24 cellular contexts compared by ENCODE assay signal in genomic region chrX:18864390-18864920, GRCh38.
"Had no signal": no experiment of that assay in that cellular context is flagged by ENCODE, and none has a peak within 500 bp of the region (broad histone marks: within the 10 kb centered on the region; RNA-seq: fewer than 3 reads in every experiment).

No MANE protein-coding gene starts in this region.

- H3K9me3 ChIP-seq: esophagus muscularis mucosa, gastroesophageal sphincter, heart left ventricle, left lung, lower lobe of right lung, mucosa of descending colon had no signal

- H3K4me3 Mint-ChIP-seq: mesothelial cell of epicardium; naive B cell; naive thymus-derived CD8-positive, alpha-beta T cell had no signal

- DNase-seq: dermis blood vessel endothelial cell; dorsolateral prefrontal cortex; effector CD4-positive, alpha-beta T cell; effector memory CD4-positive, alpha-beta T cell; foreskin keratinocyte; heart left ventricle; hypothalamus; left cardiac atrium; left lung; left ventricle myocardium superior; lower lobe of right lung; mesenchymal stem cell; mucosa of descending colon; naive B cell; naive thymus-derived CD8-positive, alpha-beta T cell had no signal

- H3K79me2 ChIP-seq: hepatocyte had no signal

- H3K36me3 ChIP-seq: esophagus muscularis mucosa, gastroesophageal sphincter, heart left ventricle, left lung, lower lobe of right lung had no signal

- H3K36me3 Mint-ChIP-seq: naive B cell; naive thymus-derived CD8-positive, alpha-beta T cell had no signal

- H3K4me1 ChIP-seq: esophagus muscularis mucosa, foreskin keratinocyte, gastroesophageal sphincter, heart left ventricle, left lung, lower lobe of right lung had no signal

- H3K27ac ChIP-seq: coronary artery, dorsolateral prefrontal cortex, esophagus muscularis mucosa, foreskin keratinocyte, gastroesophageal sphincter, heart left ventricle, hepatocyte, left lung, lower lobe of right lung had no signal

- H3K27me3 ChIP-seq: esophagus muscularis mucosa, foreskin keratinocyte, gastroesophageal sphincter, heart left ventricle, hepatocyte, left lung had no signal

- H2AFZ ChIP-seq: hepatocyte had no signal

- FAIRE-seq: endothelial cell of umbilical vein, frontal cortex, islet of Langerhans, keratinocyte had no signal

- H3K27ac Mint-ChIP-seq: mesothelial cell of epicardium; naive B cell; naive thymus-derived CD8-positive, alpha-beta T cell had no signal

- H3K27me3 Mint-ChIP-seq: naive B cell; naive thymus-derived CD8-positive, alpha-beta T cell had no signal

- H3K4me2 ChIP-seq: hepatocyte had no signal

- H3K4me3 ChIP-seq: coronary artery, dorsolateral prefrontal cortex, esophagus muscularis mucosa, gastroesophageal sphincter, heart left ventricle, hepatocyte, left lung, lower lobe of right lung, mucosa of descending colon had no signal

- ATAC-seq: foreskin keratinocyte; gastroesophageal sphincter; heart left ventricle; left cardiac atrium; left lung; left ventricle myocardium superior; lower lobe of right lung; mucosa of descending colon; naive thymus-derived CD8-positive, alpha-beta T cell had no signal

- H3K4me1 Mint-ChIP-seq: naive B cell; naive thymus-derived CD8-positive, alpha-beta T cell had no signal
